ENCODE assay signal across 11 cellular contexts in genomic region chr2:27442981-27443323, GRCh38. TPM values are rescaled to one million over a fixed set of nuclear protein-coding genes. Genes with fewer than 3 reads are reported as not detected.
DNase-seq lines count a peak whose midpoint lies in the region; ATAC-seq, FAIRE-seq and TF ChIP-seq lines count a peak whose summit lies in the region.
"Had no signal": no experiment of that assay in that cellular context is flagged by ENCODE, and none has a peak within 500 bp of the region (broad histone marks: within the 10 kb centered on the region; RNA-seq: fewer than 3 reads in every experiment).

No MANE protein-coding gene starts in this region.

- H3K9me2 ChIP-seq in MM.1S (replicated peaks; ENCODE audit: insufficient read depth, low read length) = no peaks in the 10 kb centered on the region

- H2BK15ac ChIP-seq in H1 (ENCODE audit: low read length) = no peak overlapping the region

- no peak for TF ChIP-seq POLR2A in H1 (IDR thresholded peaks at IDR 0.05; ENCODE audit: control extremely low read depth in 1 of 2, low read depth in 2 of 2, low read length in 2 of 2)

- CTCF ChIA-PET in H1 (lab: Charles Lee; ENCODE audit: partially characterized antibody) = interaction anchor here (0.8 to 1.5 kb wide), 4 partner anchors 11 to 178 kb away, joined by 3 to 6 read pairs (median 3); no protein-coding TSS in a partner anchor

- H2AFZ ChIP-seq in H1 (ENCODE audit: low read length) = no peak overlapping the region
- no peak overlapping the region for H2AFZ ChIP-seq in MM.1S (ENCODE audit: low read length)

- no peak overlapping the region for H2AK5ac ChIP-seq in H1 (ENCODE audit: low read depth, low read length)

- H3K27me3 ChIP-seq in left ventricle myocardium inferior (ENCODE audit: low read depth) (no peaks in the 10 kb centered on the region), H1 (replicated peaks in 1 of 4; ENCODE audit: control insufficient read depth in 3 of 4, extremely low read depth in 1 of 4, insufficient read depth in 3 of 4, low read length in 3 of 4) (no peaks in the 10 kb centered on the region), mucosa of stomach (ENCODE audit: control insufficient read depth, insufficient read depth, low read length) (no peaks in the 10 kb centered on the region), upper lobe of right lung (no peaks in the 10 kb centered on the region), MM.1S (replicated peaks; ENCODE audit: insufficient read depth, low read length) (no peaks in the 10 kb centered on the region)
- H3K27me3 ChIP-seq: SJSA1 had no signal

- no peak overlapping the region for H4K5ac ChIP-seq in H1 (ENCODE audit: insufficient read length, low read depth, low read length)

- peak overlapping the region; percentile 68; the same call in 1 of the 2 replicates for H4K8ac ChIP-seq in H1 (ENCODE audit: extremely low read depth, insufficient read depth, low read length)

- WGBS in H1 (ENCODE audit: extremely low coverage in 1 of 2, insufficient coverage in 1 of 2, insufficient read length in 1 of 2, insufficient replicate concordance in 2 of 2, low coverage in 1 of 2, low lambda C conversion rate in 2 of 2, missing lambda C conversion rate in 1 of 2), 2 experiments = 80% methylated on average over 5 of the region's 5 CpGs; no CpG with 5 or more reads in 1 of the 2 experiments

- no peak overlapping the region for H2BK120ac ChIP-seq in H1 (replicated peaks; ENCODE audit: low read depth, low read length)

- H3K36me3 ChIP-seq in left ventricle myocardium inferior = peaks cover 70% of the 10 kb centered on the region
- peaks cover 8 to 35% (median 18%) of the 10 kb centered on the region in 4 experiments; a peak in 7 of 8 replicates for H3K36me3 ChIP-seq in H1 (ENCODE audit: control insufficient read depth in 2 of 4, insufficient read depth in 4 of 4, low read length in 3 of 4)
- peaks cover 3% of the 10 kb centered on the region for H3K36me3 ChIP-seq in mucosa of stomach (ENCODE audit: control insufficient read depth, insufficient read depth, low read length)
- H3K36me3 ChIP-seq in upper lobe of right lung = peaks cover 49% of the 10 kb centered on the region
- no peaks in the 10 kb centered on the region for H3K36me3 ChIP-seq in MM.1S (replicated peaks; ENCODE audit: insufficient read depth, low read length)

- DNase-seq in Right ventricle myocardium inferior (ENCODE audit: missing footprints) = no peak
- no peak for DNase-seq in left ventricle myocardium inferior
- peak in 1 of 2 experiments; percentile 49 for DNase-seq in H1 (ENCODE audit: low read depth in 1 of 2, low spot score in 2 of 2)
- no peak for DNase-seq in upper lobe of right lung
- no peak for DNase-seq in GDM1 (lab: John Stamatoyannopoulos, UW)
- no peak for DNase-seq in MM.1S
- DNase-seq in posterior cingulate gyrus = no peak
- DNase-seq: activated T-cell treated with anti-CD3 and anti-CD28 coated beads for 4 hours; CD4-positive, CD25-positive, alpha-beta regulatory T cell had no signal

- H3K4me2 ChIP-seq in H1 (ENCODE audit: insufficient read depth in 1 of 2, low read depth in 2 of 2, low read length in 2 of 2) = peak overlapping the region; percentile 84 to 89
- H3K4me2 ChIP-seq in MM.1S (ENCODE audit: low read depth, low read length) = no peak overlapping the region

- intact Hi-C loops in Right ventricle myocardium inferior (cut with DNase I) = no loop called here
- intact Hi-C loops in left ventricle myocardium inferior (cut with micrococcal nuclease) = no loop called here
- intact Hi-C loops in upper lobe of right lung (cut with DNase I) = no loop called here
- intact Hi-C loops in posterior cingulate gyrus (cut with DNase I) = no loop called here

- peak; percentile 21 for ATAC-seq in Right ventricle myocardium inferior
- ATAC-seq in upper lobe of right lung = peak; percentile 1

- no peak for TF ChIP-seq CTCF in left ventricle myocardium inferior (IDR thresholded peaks at IDR 0.05; ENCODE audit: borderline replicate concordance)
- TF ChIP-seq CTCF in H1 (IDR thresholded peaks at IDR 0.05; ENCODE audit: control extremely low read depth in 1 of 3, insufficient read depth in 1 of 3, low read depth in 1 of 3, low read length in 3 of 3) = no peak
- TF ChIP-seq CTCF in upper lobe of right lung (IDR thresholded peaks at IDR 0.05) = no peak
- no peak for TF ChIP-seq CTCF in MM.1S (IDR thresholded peaks at IDR 0.05; ENCODE audit: low read length)

- H3K14ac ChIP-seq in H1 (ENCODE audit: insufficient read length) = no peak overlapping the region

- no peak overlapping the region for H2BK20ac ChIP-seq in H1 (ENCODE audit: low read length)

- POLR2A ChIA-PET in H1 (lab: Charles Lee; ENCODE audit: partially characterized antibody) = interaction anchor here (0.8 to 1.3 kb wide), 6 partner anchors 14 to 181 kb away, joined by 3 to 5 read pairs (median 4); partner anchors contain the start of genes NRBP1, PPM1G and ZNF513

- H3K4me3 ChIP-seq in left ventricle myocardium inferior (no peak overlapping the region), H1 (ENCODE audit: extremely low read depth in 1 of 4, insufficient read depth in 2 of 4, low read depth in 3 of 4, low read length in 4 of 4) (peak overlapping the region; percentile 49 to 76 (median 63)), mucosa of stomach (ENCODE audit: low read length) (peak overlapping the region; percentile 27), upper lobe of right lung (peak overlapping the region; percentile 41), MM.1S (ENCODE audit: low read length) (no peak overlapping the region)
- H3K4me3 ChIP-seq: SJSA1 had no signal

- no peak for TF ChIP-seq RAD21 in H1 (IDR thresholded peaks at IDR 0.05 in 1 of 2, conservative IDR thresholded peaks at IDR 0.05 in 1 of 2; ENCODE audit: low read depth in 2 of 2, low read length in 2 of 2)

- H3K23me2 ChIP-seq in H1 (ENCODE audit: low read depth, low read length) = peaks cover 8% of the 10 kb centered on the region

- H3K9me3 ChIP-seq in left ventricle myocardium inferior (replicated peaks) (no peaks in the 10 kb centered on the region), H1 (ENCODE audit: insufficient read depth in 2 of 2, low read depth in 1 of 2, low read length in 1 of 2) (no peaks in the 10 kb centered on the region), mucosa of stomach (ENCODE audit: control insufficient read depth, low read length) (no peaks in the 10 kb centered on the region), upper lobe of right lung (no peaks in the 10 kb centered on the region), MM.1S (replicated peaks; ENCODE audit: insufficient read depth, low read length) (no peaks in the 10 kb centered on the region)
- H3K9me3 ChIP-seq: SJSA1 had no signal

- no peak overlapping the region for H3K27ac ChIP-seq in left ventricle myocardium inferior (replicated peaks)
- H3K27ac ChIP-seq in H1 (ENCODE audit: low read depth, low read length) = no peak overlapping the region
- peak overlapping the region; percentile 58 for H3K27ac ChIP-seq in upper lobe of right lung
- no peak overlapping the region for H3K27ac ChIP-seq in MM.1S (ENCODE audit: low read length)
- H3K27ac ChIP-seq: SJSA1 had no signal

- H2BK5ac ChIP-seq in H1 (ENCODE audit: low read depth, low read length) = no peak overlapping the region

- no peak overlapping the region for H3K4ac ChIP-seq in H1 (replicated peaks; ENCODE audit: insufficient read length, low read depth, low read length)

- H3K4me1 ChIP-seq in left ventricle myocardium inferior (peaks cover 7% of the 10 kb centered on the region), H1 (replicated peaks in 1 of 4; ENCODE audit: control insufficient read depth in 3 of 4, insufficient read depth in 4 of 4, low read length in 3 of 4) (peaks cover 0 to 14% (median 8%) of the 10 kb centered on the region in 4 experiments; a peak in 5 of 7 replicates), mucosa of stomach (ENCODE audit: control insufficient read depth, insufficient read depth, low read length) (peaks cover 22% of the 10 kb centered on the region), upper lobe of right lung (no peaks in the 10 kb centered on the region), MM.1S (ENCODE audit: low read length) (no peaks in the 10 kb centered on the region)
- H3K4me1 ChIP-seq: SJSA1 had no signal

- H3K79me1 ChIP-seq in H1 (ENCODE audit: low read depth, low read length) = no peaks in the 10 kb centered on the region; the same call in 1 of the 2 replicates

- H3K56ac ChIP-seq in H1 (replicated peaks; ENCODE audit: insufficient read length, low read depth, low read length) = no peak overlapping the region

- H3K23ac ChIP-seq in H1 (ENCODE audit: insufficient read length) = no peak overlapping the region

- no peak for TF ChIP-seq EP300 in H1 (IDR thresholded peaks at IDR 0.05; ENCODE audit: borderline replicate concordance in 1 of 2, low read depth in 2 of 2, low read length in 2 of 2)

- no peak overlapping the region for H3K18ac ChIP-seq in H1 (ENCODE audit: extremely low read depth, low read length)

- H4K20me1 ChIP-seq in H1 (replicated peaks in 1 of 2; ENCODE audit: control insufficient read depth in 1 of 2, insufficient read depth in 2 of 2, low read length in 2 of 2) (no peaks in the 10 kb centered on the region), MM.1S (ENCODE audit: insufficient read depth, low read length) (no peaks in the 10 kb centered on the region)

- no peak for FAIRE-seq in H1 (lab: Jason Lieb, UNC)

- no peaks in the 10 kb centered on the region for H3K79me2 ChIP-seq in H1 (ENCODE audit: control insufficient read depth in 1 of 2, insufficient read depth in 2 of 2, low read length in 2 of 2)
- H3K79me2 ChIP-seq in MM.1S (ENCODE audit: low read length) = no peaks in the 10 kb centered on the region

- H2BK12ac ChIP-seq in H1 (ENCODE audit: low read depth, low read length) = 0 out of 2 replicates have a peak overlapping the region, but pooled peaks have one; percentile 13

- H3K9ac ChIP-seq in H1 (replicated peaks in 1 of 4; ENCODE audit: extremely low read depth in 1 of 4, low read depth in 3 of 4, low read length in 3 of 4) = peak overlapping the region in 3 of 4 experiments; percentile 44 to 61 (median 54); a peak in 5 of 7 replicates
- peak overlapping the region; percentile 68 for H3K9ac ChIP-seq in mucosa of stomach (ENCODE audit: low read length)
- no peak overlapping the region for H3K9ac ChIP-seq in MM.1S (ENCODE audit: low read length)

- no peak overlapping the region for H4K91ac ChIP-seq in H1 (replicated peaks; ENCODE audit: insufficient read length, low read length)

- H3F3A ChIP-seq in MM.1S (ENCODE audit: insufficient read depth, low read length) = no peaks in the 10 kb centered on the region

RNA-seq across cellular contexts. Expression of gene KRTCAP3, which starts 0.8 kb away (rescaled TPM):
- total RNA-seq in Right ventricle myocardium inferior (0.60 TPM), left ventricle myocardium inferior (0.63 TPM), upper lobe of right lung (22.5 TPM)
- 50.1 and 55.4 TPM in 2 replicates for total RNA-seq in H1 (2021; fragmentation: NEBNext Ultra II Directional; extraction: Animal tissue kit (Norgen Biotek cat#: 25700))
- polyA plus RNA-seq in H1 (2011; rRNA removed) = 72.5 and 114 TPM in 2 replicates
- 48.6 TPM for polyA plus RNA-seq in H1 (2011; cell fraction: cytosol; rRNA removed)
- 83.6 TPM for polyA plus RNA-seq in H1 (2011; cell fraction: nucleus; rRNA removed)
- polyA plus RNA-seq in H1 (2012, experiment 1 of 2) = 57.3 to 68.8 TPM (median 62.3 TPM) in 4 replicates
- 82.2 TPM for polyA plus RNA-seq in H1 (2012, experiment 2 of 2)
- 68.0 TPM for polyA plus RNA-seq in H1 (2013, experiment 1 of 2)
- 80.6 TPM for polyA plus RNA-seq in H1 (2013, experiment 2 of 2)
- 11.1 and 11.8 TPM in 2 replicates for polyA minus RNA-seq in H1 (2011; rRNA and poly(A)+ RNA removed)
- 13.2 TPM for polyA minus RNA-seq in H1 (2011; cell fraction: cytosol; rRNA and poly(A)+ RNA removed)
- polyA minus RNA-seq in H1 (2011; cell fraction: nucleus; rRNA and poly(A)+ RNA removed) = 8.2 TPM
- total RNA-seq: SJSA1 had no signal

RNA-seq across cellular contexts. Expression of gene NRBP1, which starts 14.5 kb away (rescaled TPM):
- total RNA-seq in Right ventricle myocardium inferior (58.4 TPM), left ventricle myocardium inferior (52.5 TPM), upper lobe of right lung (75.8 TPM)
- total RNA-seq in H1 (2021; fragmentation: NEBNext Ultra II Directional; extraction: Animal tissue kit (Norgen Biotek cat#: 25700)) = 115 TPM in 2 replicates
- polyA plus RNA-seq in H1 (2011; rRNA removed) = 137 and 145 TPM in 2 replicates
- 158 TPM for polyA plus RNA-seq in H1 (2011; cell fraction: cytosol; rRNA removed)
- 118 TPM for polyA plus RNA-seq in H1 (2011; cell fraction: nucleus; rRNA removed)
- polyA plus RNA-seq in H1 (2012, experiment 1 of 2) = 89.2 to 112 TPM (median 108 TPM) in 4 replicates
- 129 TPM for polyA plus RNA-seq in H1 (2012, experiment 2 of 2)
- 63.7 TPM for polyA plus RNA-seq in H1 (2013, experiment 1 of 2)
- polyA plus RNA-seq in H1 (2013, experiment 2 of 2) = 63.9 TPM
- 174 and 184 TPM in 2 replicates for polyA minus RNA-seq in H1 (2011; rRNA and poly(A)+ RNA removed)
- polyA minus RNA-seq in H1 (2011; cell fraction: cytosol; rRNA and poly(A)+ RNA removed) = 72.7 TPM
- polyA minus RNA-seq in H1 (2011; cell fraction: nucleus; rRNA and poly(A)+ RNA removed) = 53.7 TPM

RNA-seq across cellular contexts. Expression of gene PPM1G, which starts 33.6 kb away (rescaled TPM):
- total RNA-seq in Right ventricle myocardium inferior (35.6 TPM), left ventricle myocardium inferior (34.4 TPM), upper lobe of right lung (51.8 TPM)
- total RNA-seq in H1 (2021; fragmentation: NEBNext Ultra II Directional; extraction: Animal tissue kit (Norgen Biotek cat#: 25700)) = 201 and 203 TPM in 2 replicates
- polyA plus RNA-seq in H1 (2011; rRNA removed) = 73.3 and 85.5 TPM in 2 replicates
- polyA plus RNA-seq in H1 (2011; cell fraction: cytosol; rRNA removed) = 120 TPM
- 84.9 TPM for polyA plus RNA-seq in H1 (2011; cell fraction: nucleus; rRNA removed)
- 207 to 249 TPM (median 242 TPM) in 4 replicates for polyA plus RNA-seq in H1 (2012, experiment 1 of 2)
- 166 TPM for polyA plus RNA-seq in H1 (2012, experiment 2 of 2)
- polyA plus RNA-seq in H1 (2013, experiment 1 of 2) = 163 TPM
- 166 TPM for polyA plus RNA-seq in H1 (2013, experiment 2 of 2)
- polyA minus RNA-seq in H1 (2011; rRNA and poly(A)+ RNA removed) = 101 and 112 TPM in 2 replicates
- 103 TPM for polyA minus RNA-seq in H1 (2011; cell fraction: cytosol; rRNA and poly(A)+ RNA removed)
- polyA minus RNA-seq in H1 (2011; cell fraction: nucleus; rRNA and poly(A)+ RNA removed) = 45.4 TPM

RNA-seq across cellular contexts. Expression of gene IFT172, which starts 46.6 kb away (rescaled TPM):
- 19.3 TPM for total RNA-seq in Right ventricle myocardium inferior
- 21.8 TPM for total RNA-seq in left ventricle myocardium inferior
- 14.0 and 15.9 TPM in 2 replicates for total RNA-seq in H1 (2021; fragmentation: NEBNext Ultra II Directional; extraction: Animal tissue kit (Norgen Biotek cat#: 25700))
- polyA plus RNA-seq in H1 (2011; rRNA removed) = 12.9 and 13.5 TPM in 2 replicates
- polyA plus RNA-seq in H1 (2011; cell fraction: cytosol; rRNA removed) = 13.0 TPM
- polyA plus RNA-seq in H1 (2011; cell fraction: nucleus; rRNA removed) = 54.2 TPM
- polyA plus RNA-seq in H1 (2012, experiment 1 of 2) = 15.3 to 18.4 TPM (median 16.0 TPM) in 4 replicates
- 2.0 TPM for polyA plus RNA-seq in H1 (2012, experiment 2 of 2)
- 4.8 TPM for polyA plus RNA-seq in H1 (2013, experiment 1 of 2)
- 5.0 TPM for polyA plus RNA-seq in H1 (2013, experiment 2 of 2)
- 21.8 and 26.4 TPM in 2 replicates for polyA minus RNA-seq in H1 (2011; rRNA and poly(A)+ RNA removed)
- polyA minus RNA-seq in H1 (2011; cell fraction: cytosol; rRNA and poly(A)+ RNA removed) = 9.0 TPM
- polyA minus RNA-seq in H1 (2011; cell fraction: nucleus; rRNA and poly(A)+ RNA removed) = 34.7 TPM
- 19.2 TPM for total RNA-seq in upper lobe of right lung

RNA-seq across cellular contexts. Expression of gene FNDC4, which starts 52.0 kb away (rescaled TPM):
- total RNA-seq in Right ventricle myocardium inferior (2.9 TPM), left ventricle myocardium inferior (1.7 TPM), upper lobe of right lung (2.0 TPM)
- 13.4 and 14.7 TPM in 2 replicates for total RNA-seq in H1 (2021; fragmentation: NEBNext Ultra II Directional; extraction: Animal tissue kit (Norgen Biotek cat#: 25700))
- polyA plus RNA-seq in H1 (2011; rRNA removed) = 14.0 and 14.1 TPM in 2 replicates
- polyA plus RNA-seq in H1 (2011; cell fraction: cytosol; rRNA removed) = 12.2 TPM
- 13.7 TPM for polyA plus RNA-seq in H1 (2011; cell fraction: nucleus; rRNA removed)
- 9.1 to 14.9 TPM (median 14.5 TPM) in 4 replicates for polyA plus RNA-seq in H1 (2012, experiment 1 of 2)
- 18.5 TPM for polyA plus RNA-seq in H1 (2012, experiment 2 of 2)
- 8.6 TPM for polyA plus RNA-seq in H1 (2013, experiment 1 of 2)
- polyA plus RNA-seq in H1 (2013, experiment 2 of 2) = 9.0 TPM
- polyA minus RNA-seq in H1 (2011; rRNA and poly(A)+ RNA removed) = 4.4 and 5.9 TPM in 2 replicates
- 5.9 TPM for polyA minus RNA-seq in H1 (2011; cell fraction: cytosol; rRNA and poly(A)+ RNA removed)
- 8.4 TPM for polyA minus RNA-seq in H1 (2011; cell fraction: nucleus; rRNA and poly(A)+ RNA removed)
- polyA plus RNA-seq: CD4-positive, CD25-positive, alpha-beta regulatory T cell had no signal

Comparison
In these comparisons a context has a peak if more than half of its experiments do, and no peak if none do; other contexts are left out.
1. H3K4me3 ChIP-seq: peak in H1 (4 of 4), mucosa of stomach (single experiment) and upper lobe of right lung (single experiment); none in left ventricle myocardium inferior (single experiment) and MM.1S (single experiment).
2. RNA of gene KRTCAP3, which starts 0.8 kb away (total RNA-seq): 50.1 to 55.4 TPM in H1 and 22.5 TPM in upper lobe of right lung (single experiment); 0.63 TPM in left ventricle myocardium inferior (single experiment) and 0.60 TPM in Right ventricle myocardium inferior (single experiment); every median in the first group is over 10 times any median in the second.